18 cellular contexts compared by ENCODE assay signal in the genomic region with DNA sequence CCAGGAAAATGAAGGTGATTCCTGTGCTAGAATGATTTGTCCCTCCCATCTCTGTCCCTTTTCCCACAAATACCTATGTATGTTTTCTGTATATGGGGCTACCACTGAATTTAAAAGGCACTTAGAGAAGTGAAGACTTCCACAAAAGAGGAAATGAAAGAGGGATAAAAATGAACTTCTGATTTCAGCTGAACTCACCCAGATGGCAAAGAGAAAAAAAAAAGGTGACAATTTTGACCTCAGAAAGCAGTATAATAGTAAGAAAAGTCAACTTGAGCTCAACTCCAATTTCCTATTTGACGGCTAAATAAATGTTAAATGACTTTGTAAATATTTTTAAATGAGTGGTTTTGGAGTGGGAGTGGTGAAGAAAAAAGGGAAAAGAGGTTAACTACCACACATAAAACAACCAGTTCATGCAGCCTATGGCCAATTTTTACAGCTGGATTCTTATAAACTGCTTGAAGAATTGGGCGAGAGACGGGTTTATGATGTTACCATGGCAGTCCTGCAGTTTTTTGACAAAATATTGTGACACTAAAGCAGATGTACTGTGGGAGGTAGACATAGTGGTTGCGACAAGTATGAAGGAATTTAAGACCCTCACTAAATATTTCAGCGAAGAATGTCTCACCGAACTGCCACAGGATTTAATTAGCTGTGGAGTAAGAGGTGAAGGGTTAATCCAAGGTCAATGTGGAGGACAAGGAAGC. TPM values are rescaled to one million over a fixed set of nuclear protein-coding genes. Genes with fewer than 3 reads are reported as not detected.
A peak's percentile ranks its signal among the peaks of the same experiment; 100 is the strongest.
DNase-seq lines count a peak whose midpoint lies in the region; ATAC-seq and TF ChIP-seq lines count a peak whose summit lies in the region.
"Had no signal": no experiment of that assay in that cellular context is flagged by ENCODE, and none has a peak within 500 bp of the region (broad histone marks: within the 10 kb centered on the region; RNA-seq: fewer than 3 reads in every experiment).

No MANE protein-coding gene starts in this region.

- H3F3A ChIP-seq in PC-9 (ENCODE audit: insufficient read depth, low read depth): no peaks in the 10 kb centered on the region
- no peaks in the 10 kb centered on the region for H3F3A ChIP-seq in PC-3 (ENCODE audit: low read length, unreplicated experiment)

- peaks cover 10 to 28% (median 14%) of the 10 kb centered on the region in 10 experiments for H3K4me1 ChIP-seq in BLaER1 treated with 17β-estradiol and CSF1 and Interleukin-3, amounts not matched to agents 10 nM and 100 nM
- no peaks in the 10 kb centered on the region for H3K4me1 ChIP-seq in PC-9 (replicated peaks; ENCODE audit: insufficient read depth)
- no peaks in the 10 kb centered on the region for H3K4me1 ChIP-seq in PC-3 (ENCODE audit: insufficient read depth, low read length)
- H3K4me1 ChIP-seq in esophagus muscularis mucosa: no peaks in the 10 kb centered on the region
- H3K4me1 ChIP-seq: ascending aorta had no signal

- peak overlapping the region in 7 of 11 experiments; percentile 6 to 58 (median 26); a peak in 7 of 22 replicates for H3K27ac ChIP-seq in BLaER1 treated with 17β-estradiol and CSF1 and Interleukin-3, amounts not matched to agents 10 nM and 100 nM
- H3K27ac ChIP-seq in PC-9 (no peak overlapping the region), PC-3 (ENCODE audit: low read length) (no peak overlapping the region), esophagus muscularis mucosa (replicated peaks in 1 of 4) (no peak overlapping the region)
- H3K27ac ChIP-seq: ascending aorta had no signal

- TF ChIP-seq CTCF in PC-9 (conservative IDR thresholded peaks at IDR 0.05): no peak
- TF ChIP-seq CTCF in PC-3 (conservative IDR thresholded peaks at IDR 0.05; ENCODE audit: low read depth, low read length): no peak
- TF ChIP-seq CTCF in esophagus muscularis mucosa (IDR thresholded peaks at IDR 0.05): no peak

- no peak overlapping the region for H2AFZ ChIP-seq in PC-9
- H2AFZ ChIP-seq in PC-3 (ENCODE audit: low read length): no peak overlapping the region

- TF ChIP-seq EP300 in esophagus muscularis mucosa (IDR thresholded peaks at IDR 0.05): no peak

- DNase-seq in NOMO-1 (lab: John Stamatoyannopoulos, UW; ENCODE audit: unreplicated experiment in 2 of 2) (peak; percentile 59 to 79), medulla oblongata (ENCODE audit: extremely low spot score) (peak; percentile 28), PC-9 (no peak), PC-3 (no peak), ureter (ENCODE audit: low spot score) (no peak), esophagus muscularis mucosa (ENCODE audit: extremely low spot score) (no peak)
- DNase-seq: activated gamma-delta T cell; EL; NCI-H2081 treated with DMSO at 0.1 percent for 48 hours; NCI-H526 treated with DMSO at 0.1 percent for 48 hours; nucleus accumbens; Right ventricle myocardium superior; stimulated activated CD4-positive, alpha-beta T cell treated with anti-CD3 and anti-CD28 coated beads, Interleukin-4, amount 100 ng/mL, for 4 hours had no signal

- BruUV-seq in PC-9 (replicated peaks; lab: Mats Ljungman, UMichigan): no TSS peak
- BruUV-seq in PC-3 (replicated peaks; lab: Mats Ljungman, UMichigan): no TSS peak

- no peak overlapping the region for H3K4me3 ChIP-seq in BLaER1 treated with 17β-estradiol and CSF1 and Interleukin-3, amounts not matched to agents 10 nM and 100 nM
- H3K4me3 ChIP-seq in PC-9 (no peak overlapping the region), PC-3 (ENCODE audit: low read length) (no peak overlapping the region), esophagus muscularis mucosa (no peak overlapping the region)
- H3K4me3 ChIP-seq: ascending aorta had no signal

- peaks cover 0 to 9% (median 5%) of the 10 kb centered on the region in 11 experiments; a peak in 6 of 22 replicates for H3K9me3 ChIP-seq in BLaER1 treated with 17β-estradiol and CSF1 and Interleukin-3, amounts not matched to agents 10 nM and 100 nM (replicated peaks in 1 of 11)
- H3K9me3 ChIP-seq in PC-9 (ENCODE audit: insufficient read depth, low read depth) (no peaks in the 10 kb centered on the region), PC-3 (ENCODE audit: low read length) (no peaks in the 10 kb centered on the region), esophagus muscularis mucosa (no peaks in the 10 kb centered on the region)
- H3K9me3 ChIP-seq: ascending aorta had no signal

- 80% methylated on average over 6 of the region's 6 CpGs for WGBS in esophagus muscularis mucosa

- H3K9me2 ChIP-seq in PC-9 (ENCODE audit: insufficient read depth) (no peaks in the 10 kb centered on the region; the same call in 1 of the 2 replicates), PC-3 (replicated peaks; ENCODE audit: low read length) (no peaks in the 10 kb centered on the region)

- H3K4me2 ChIP-seq in BLaER1 treated with 17β-estradiol and CSF1 and Interleukin-3, amounts not matched to agents 10 nM and 100 nM: peak overlapping the region; percentile 10 to 82 (median 53); a peak in 21 of 22 replicates
- H3K4me2 ChIP-seq in PC-9 (no peak overlapping the region), PC-3 (ENCODE audit: low read length) (no peak overlapping the region)

- no peaks in the 10 kb centered on the region for H3K36me3 ChIP-seq in BLaER1 treated with 17β-estradiol and CSF1 and Interleukin-3, amounts not matched to agents 10 nM and 100 nM
- H3K36me3 ChIP-seq in PC-9 (ENCODE audit: low read depth): no peaks in the 10 kb centered on the region
- no peaks in the 10 kb centered on the region for H3K36me3 ChIP-seq in PC-3 (ENCODE audit: low read depth, low read length)
- H3K36me3 ChIP-seq in esophagus muscularis mucosa: no peaks in the 10 kb centered on the region
- H3K36me3 ChIP-seq: ascending aorta had no signal

- H3K27me3 ChIP-seq in BLaER1 treated with 17β-estradiol and CSF1 and Interleukin-3, amounts not matched to agents 10 nM and 100 nM: no peaks in the 10 kb centered on the region
- H3K27me3 ChIP-seq in PC-9 (ENCODE audit: insufficient read depth, low read depth) (no peaks in the 10 kb centered on the region), PC-3 (ENCODE audit: low read length) (no peaks in the 10 kb centered on the region), esophagus muscularis mucosa (no peaks in the 10 kb centered on the region)
- H3K27me3 ChIP-seq: ascending aorta had no signal

- ATAC-seq in GM21515 (IDR thresholded peaks at IDR 0.05; ENCODE audit: unreplicated experiment): peak; percentile 57
- no peak for ATAC-seq in PC-3
- ATAC-seq: activated CD4-positive, CD25-positive, alpha-beta regulatory T cell treated with anti-CD3 and anti-CD28 coated beads, Interleukin-2, amount 50 U/mL, for 24 hours had no signal

- POLR2A ChIA-PET in PC-9 (lab: Charles Lee; ENCODE audit: unreplicated experiment) (no interaction called here), PC-3 (lab: Charles Lee; ENCODE audit: unreplicated experiment) (interaction anchor here (0.6 kb wide), 1 partner anchor 41 kb away, joined by 3 read pairs; no protein-coding TSS in a partner anchor)

- CTCF ChIA-PET in PC-9 (lab: Charles Lee) (no interaction called here), PC-3 (lab: Charles Lee) (no interaction called here)

- no peaks in the 10 kb centered on the region for H4K20me1 ChIP-seq in BLaER1 treated with 17β-estradiol and CSF1 and Interleukin-3, amounts not matched to agents 10 nM and 100 nM
- H4K20me1 ChIP-seq in PC-9 (ENCODE audit: insufficient read depth): no peaks in the 10 kb centered on the region
- no peaks in the 10 kb centered on the region for H4K20me1 ChIP-seq in PC-3 (ENCODE audit: low read length)

- no peaks in the 10 kb centered on the region for H3K79me2 ChIP-seq in PC-9 (ENCODE audit: low read depth)
- H3K79me2 ChIP-seq in PC-3 (ENCODE audit: low read length): no peaks in the 10 kb centered on the region

- intact Hi-C loops in PC-9 (cut with micrococcal nuclease; ENCODE audit: unreplicated experiment) (no loop called here), PC-3 (cut with micrococcal nuclease) (no loop called here), esophagus muscularis mucosa (cut with DNase I) (no loop called here)

- peak overlapping the region in 1 of 11 experiments; percentile 22; a peak in 1 of 22 replicates for H3K9ac ChIP-seq in BLaER1 treated with 17β-estradiol and CSF1 and Interleukin-3, amounts not matched to agents 10 nM and 100 nM
- no peak overlapping the region for H3K9ac ChIP-seq in PC-3 (ENCODE audit: low read length)

- no peak for TF ChIP-seq POLR2A in esophagus muscularis mucosa (IDR thresholded peaks at IDR 0.05; ENCODE audit: low read depth)

RNA-seq across cellular contexts. Expression of a gene that starts 49.7 kb away (rescaled TPM):
- total RNA-seq in PC-9 (2021) (4.1 and 7.9 TPM in 2 replicates), PC-3 (2014; rRNA removed) (2.0 TPM in 1 of 2 replicates, not detected in the other), ureter (42.4 TPM), esophagus muscularis mucosa (under 1 TPM in 2 of 4 donors, not detected in 2; 0.66 to 0.92 TPM)
- total RNA-seq: A673, ascending aorta, Right ventricle myocardium superior had no signal

Comparison
In these comparisons a context has a peak if more than half of its experiments do, and no peak if none do; other contexts are left out.
1. H3K27ac ChIP-seq: peak in BLaER1 treated with 17β-estradiol and CSF1 and Interleukin-3, amounts not matched to agents 10 nM and 100 nM (7 of 11); none in PC-9 (single experiment), PC-3 (single experiment) and esophagus muscularis mucosa (0 of 4).
2. H3K4me2 ChIP-seq: peak in BLaER1 treated with 17β-estradiol and CSF1 and Interleukin-3, amounts not matched to agents 10 nM and 100 nM (11 of 11); none in PC-9 (single experiment) and PC-3 (single experiment).
3. DNase-seq: peak in NOMO-1 (2 of 2) and medulla oblongata (single experiment); none in PC-9 (0 of 2), PC-3 (single experiment), ureter (single experiment) and esophagus muscularis mucosa (single experiment).